In the genomic region with DNA sequence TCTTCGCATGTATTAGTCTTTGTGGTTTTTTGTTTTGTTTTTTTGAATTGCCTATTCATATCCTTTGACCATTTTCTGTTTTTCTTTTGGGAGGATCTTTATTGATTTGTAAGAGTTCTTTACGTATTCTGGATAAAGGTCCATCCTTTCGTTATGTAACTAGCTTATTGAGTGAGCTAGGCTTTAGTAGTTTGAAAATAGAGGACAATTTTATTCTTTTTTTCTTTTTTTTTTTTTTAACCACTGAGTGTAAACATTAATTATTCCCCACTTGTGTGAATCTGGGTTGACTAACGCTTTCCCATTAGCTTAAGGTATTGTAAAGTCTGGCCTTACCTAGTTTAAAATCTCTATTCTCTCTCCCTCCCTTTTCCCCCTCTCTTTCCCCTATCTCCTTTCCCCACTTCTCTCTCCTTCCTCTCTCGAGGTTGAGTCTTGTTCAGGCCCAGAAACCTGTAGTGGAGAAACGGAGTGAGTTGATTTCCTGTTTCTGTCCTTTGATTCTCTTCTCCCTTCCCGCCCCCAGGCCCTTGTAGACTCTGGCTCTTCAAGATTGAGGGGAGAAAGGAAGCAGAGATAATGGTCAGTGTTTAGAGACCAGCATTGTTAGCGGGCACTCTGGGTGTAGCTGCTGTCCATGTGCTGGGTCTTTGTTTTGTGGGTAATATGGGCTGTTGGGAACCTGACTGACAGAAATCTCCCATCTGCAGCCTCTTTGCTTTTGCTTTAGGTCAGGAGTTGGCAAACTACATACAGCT, we compare ENCODE assay signal across 8 cellular contexts. TPM values are rescaled to one million over a fixed set of nuclear protein-coding genes. Genes with fewer than 3 reads are reported as not detected.
DNase-seq lines count a peak whose midpoint lies in the region; ATAC-seq, FAIRE-seq and TF ChIP-seq lines count a peak whose summit lies in the region.

No MANE protein-coding gene starts in this region.

- H3K4me2 ChIP-seq in OCI-LY7 (ENCODE audit: low read length): peak overlapping the region; percentile 98

- FAIRE-seq in GM18507 (lab: Jason Lieb, UNC): peak; percentile 60

- no peaks in the 10 kb centered on the region for H3K27me3 Mint-ChIP-seq in MCF 10A (ENCODE audit: insufficient read depth, unreplicated experiment)

- peak overlapping the region; percentile 82 for H3K4me3 Mint-ChIP-seq in MCF 10A (ENCODE audit: unreplicated experiment)

- H3K4me1 Mint-ChIP-seq in MCF 10A (ENCODE audit: insufficient read depth, unreplicated experiment): peaks cover 29% of the 10 kb centered on the region

- H3K9me3 Mint-ChIP-seq in MCF 10A (ENCODE audit: unreplicated experiment): no peaks in the 10 kb centered on the region

- peaks cover 62% of the 10 kb centered on the region for H3K79me2 ChIP-seq in OCI-LY7 (ENCODE audit: insufficient read depth, low read depth, low read length)

- POLR2A ChIA-PET in BJ (lab: Charles Lee) (interaction anchor here (1.3 kb wide), 1 partner anchor 186 kb away, joined by 4 read pairs; no protein-coding TSS in a partner anchor), OCI-LY7 (lab: Charles Lee) (interaction anchor here (0.6 to 9.6 kb wide), 12 partner anchors 12 to 172 kb away, joined by 3 to 73 read pairs (median 5); no protein-coding TSS in a partner anchor), MCF 10A (lab: Yijun Ruan, JAX) (interaction anchor here (0.5 to 8.7 kb wide), 19 partner anchors 10 to 1433 kb away, joined by 3 to 114 read pairs (median 5); no protein-coding TSS in a partner anchor)

- BruUV-seq in OCI-LY7 (replicated peaks; lab: Mats Ljungman, UMichigan) (TSS peak; percentile 68), MCF 10A (replicated peaks; lab: Mats Ljungman, UMichigan) (TSS peak; percentile 42)

- no peak for TF ChIP-seq CTCF in BJ (IDR thresholded peaks at IDR 0.05; ENCODE audit: insufficient read depth, low read depth, low read length)
- TF ChIP-seq CTCF in OCI-LY7 (conservative IDR thresholded peaks at IDR 0.05; ENCODE audit: low read length): no peak
- TF ChIP-seq CTCF in MCF 10A (IDR thresholded peaks at IDR 0.05; ENCODE audit: unreplicated experiment): no peak

- peak overlapping the region; percentile 95 for H3K27ac Mint-ChIP-seq in MCF 10A (ENCODE audit: low read depth, unreplicated experiment)

- CTCF ChIA-PET in BJ (lab: Yijun Ruan, JAX): interaction anchor here (2.2 kb wide), 1 partner anchor 180 kb away, joined by 12 read pairs; no protein-coding TSS in a partner anchor
- CTCF ChIA-PET in OCI-LY7 (lab: Charles Lee; ENCODE audit: unreplicated experiment): no interaction called here
- CTCF ChIA-PET in MCF 10A (lab: Yijun Ruan, JAX): interaction anchor here (0.6 to 2.7 kb wide), 10 partner anchors 10 to 1434 kb away, joined by 3 to 13 read pairs (median 4); no protein-coding TSS in a partner anchor

- H3K4me3 ChIP-seq in BJ (ENCODE audit: low read depth, low read length) (peak overlapping the region; percentile 82), OCI-LY7 (ENCODE audit: low read depth, low read length, poor library complexity, severe bottlenecking) (peak overlapping the region; percentile 86)

- no peaks in the 10 kb centered on the region; the same call in 1 of the 2 replicates for H3K27me3 ChIP-seq in BJ (ENCODE audit: control insufficient read depth, insufficient read depth, low read length)

- no peak for ATAC-seq in HG03520 (IDR thresholded peaks at IDR 0.05; ENCODE audit: unreplicated experiment)

- no peak overlapping the region for H2AFZ ChIP-seq in OCI-LY7 (ENCODE audit: low read length)

- H3K36me3 Mint-ChIP-seq in MCF 10A (ENCODE audit: insufficient read depth, unreplicated experiment): peaks cover 37% of the 10 kb centered on the region

- H3K9me3 ChIP-seq in OCI-LY7 (ENCODE audit: low read length): no peaks in the 10 kb centered on the region

- peak overlapping the region; percentile 75 for H3K27ac ChIP-seq in OCI-LY7 (ENCODE audit: low read depth, low read length, poor library complexity, severe bottlenecking)

- H3K9me2 ChIP-seq in OCI-LY7 (ENCODE audit: insufficient read depth, low read length): no peaks in the 10 kb centered on the region

- peaks cover 28% of the 10 kb centered on the region for H3K4me1 ChIP-seq in OCI-LY7 (ENCODE audit: insufficient read depth, low read length, poor library complexity, severe bottlenecking)

- peaks cover 16% of the 10 kb centered on the region for H4K20me1 ChIP-seq in OCI-LY7 (ENCODE audit: insufficient read depth, low read length)

- intact Hi-C loops in OCI-LY7 (cut with micrococcal nuclease; ENCODE audit: unreplicated experiment): loop anchor here (1.0 kb wide), 2 partner anchors 66 to 261 kb away; a partner anchor contains a TSS
- intact Hi-C loops in MCF 10A (cut with micrococcal nuclease): no loop called here
- intact Hi-C loops in posterior vena cava (cut with DNase I): no loop called here

- DNase-seq in BJ (ENCODE audit: low read depth): no peak
- DNase-seq in GM18507 (ENCODE audit: extremely low spot score, insufficient read length, low read depth): no peak
- peak; percentile 38 for DNase-seq in OCI-LY7 (ENCODE audit: low spot score)
- peak; percentile 43 for DNase-seq in MCF 10A (ENCODE audit: unreplicated experiment)
- DNase-seq in left kidney (ENCODE audit: low read depth, low spot score): peak; percentile 57
- peak; percentile 40 for DNase-seq in superior temporal gyrus (ENCODE audit: extremely low spot score)
- no peak for DNase-seq in posterior vena cava (ENCODE audit: low spot score)

- peaks cover 3% of the 10 kb centered on the region for H3K36me3 ChIP-seq in BJ (ENCODE audit: control insufficient read depth, insufficient read depth, low read length)
- peaks cover 28% of the 10 kb centered on the region for H3K36me3 ChIP-seq in OCI-LY7 (ENCODE audit: insufficient read depth, low read length)

RNA-seq across cellular contexts. Expression of a gene that starts 1.5 kb away (rescaled TPM):
- 8.8 and 19.6 TPM in 2 replicates for polyA plus RNA-seq in BJ (2011; rRNA removed)
- 10.3 and 10.8 TPM in 2 replicates for polyA minus RNA-seq in BJ (2011; rRNA and poly(A)+ RNA removed)
- total RNA-seq in OCI-LY7 (2014; rRNA removed; shearing (Covaris generic)): 23.0 and 26.4 TPM in 2 replicates
- total RNA-seq in OCI-LY7 (2022) (34.3 and 37.8 TPM in 2 replicates), MCF 10A (2022) (31.1 and 32.3 TPM in 2 replicates), posterior vena cava (10 to 100 TPM; 32.7 to 39.3 TPM)

Comparison
In these comparisons a context has a peak if more than half of its experiments do, and no peak if none do; other contexts are left out.
1. DNase-seq: peak in OCI-LY7 (single experiment), MCF 10A (single experiment), left kidney (single experiment) and superior temporal gyrus (single experiment); none in BJ (single experiment), GM18507 (single experiment) and posterior vena cava (single experiment).